In the genomic region with DNA sequence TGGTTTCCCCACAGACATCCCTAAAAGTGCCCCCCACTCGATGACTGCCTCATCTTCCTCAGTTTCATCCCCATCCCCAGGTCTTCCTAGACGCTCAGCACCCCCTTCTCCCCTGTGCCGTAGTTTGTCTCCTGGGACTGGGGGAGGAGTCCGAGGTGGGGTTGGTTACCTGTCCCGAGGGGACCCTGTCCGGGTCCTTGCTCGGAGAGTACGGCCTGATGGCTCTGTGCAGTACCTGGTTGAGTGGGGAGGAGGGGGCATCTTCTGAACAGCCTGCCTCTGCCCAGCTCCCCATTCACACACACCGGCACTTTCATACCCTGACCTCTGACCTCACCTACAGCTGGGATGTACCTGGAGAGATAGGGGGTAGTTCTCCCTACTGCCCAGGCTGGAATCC, we compare ENCODE assay signal across 10 cellular contexts. TPM values are rescaled to one million over a fixed set of nuclear protein-coding genes. Genes with fewer than 3 reads are reported as not detected.
A peak's percentile ranks its signal among the peaks of the same experiment; 100 is the strongest.
DNase-seq lines count a peak whose midpoint lies in the region; ATAC-seq and TF ChIP-seq lines count a peak whose summit lies in the region.
"Had no signal": no experiment of that assay in that cellular context is flagged by ENCODE, and none has a peak within 500 bp of the region (broad histone marks: within the 10 kb centered on the region; RNA-seq: fewer than 3 reads in every experiment).

No MANE protein-coding gene starts in this region.

- peaks cover 57% of the 10 kb centered on the region for H3K4me1 Mint-ChIP-seq in T-helper 2 cell treated with Interferon-gamma antibody and Interleukin-4, amounts not matched to agents 5 μg/mL and 100 μg/mL, for 36 hours (ENCODE audit: low read depth)
- H3K4me1 Mint-ChIP-seq in activated B cell treated with CpG ODN at 0.5 μM for 24 hours: peaks cover 83% of the 10 kb centered on the region

- no peak overlapping the region for H2AFZ ChIP-seq in smooth muscle cell (ENCODE audit: low read depth)

- peaks cover 44% of the 10 kb centered on the region for H3K79me2 ChIP-seq in smooth muscle cell (ENCODE audit: low read depth)

- no peaks in the 10 kb centered on the region for H3K9me3 Mint-ChIP-seq in T-helper 2 cell treated with Interferon-gamma antibody and Interleukin-4, amounts not matched to agents 5 μg/mL and 100 μg/mL, for 36 hours
- H3K9me3 Mint-ChIP-seq in activated B cell treated with CpG ODN at 0.5 μM for 24 hours: no peaks in the 10 kb centered on the region

- peaks cover 34% of the 10 kb centered on the region for H3K36me3 Mint-ChIP-seq in T-helper 2 cell treated with Interferon-gamma antibody and Interleukin-4, amounts not matched to agents 5 μg/mL and 100 μg/mL, for 36 hours (ENCODE audit: low read depth)
- H3K36me3 Mint-ChIP-seq in activated B cell treated with CpG ODN at 0.5 μM for 24 hours (ENCODE audit: low read depth): peaks cover 47% of the 10 kb centered on the region

- peak overlapping the region; percentile 46 for H3K27ac Mint-ChIP-seq in T-helper 2 cell treated with Interferon-gamma antibody and Interleukin-4, amounts not matched to agents 5 μg/mL and 100 μg/mL, for 36 hours
- peak overlapping the region; percentile 96 for H3K27ac Mint-ChIP-seq in activated B cell treated with CpG ODN at 0.5 μM for 24 hours

- no peaks in the 10 kb centered on the region for H3K36me3 ChIP-seq in smooth muscle cell (ENCODE audit: low read depth)

- no peak for ATAC-seq in activated B cell treated with CpG ODN at 0.5 μM for 24 hours (ENCODE audit: low read depth)
- ATAC-seq in HG03045 (IDR thresholded peaks at IDR 0.05; ENCODE audit: unreplicated experiment): no peak

- H3K4me2 ChIP-seq in smooth muscle cell: peak overlapping the region; percentile 98

- peak overlapping the region; percentile 99 for H3K27ac ChIP-seq in smooth muscle cell (ENCODE audit: low read depth)

- H3K27me3 ChIP-seq in smooth muscle cell (ENCODE audit: low read depth): no peaks in the 10 kb centered on the region

- no peaks in the 10 kb centered on the region for H3K27me3 Mint-ChIP-seq in T-helper 2 cell treated with Interferon-gamma antibody and Interleukin-4, amounts not matched to agents 5 μg/mL and 100 μg/mL, for 36 hours (ENCODE audit: low read depth)
- no peaks in the 10 kb centered on the region for H3K27me3 Mint-ChIP-seq in activated B cell treated with CpG ODN at 0.5 μM for 24 hours

- TF ChIP-seq CTCF in activated B cell treated with CpG ODN at 0.5 μM for 24 hours (IDR thresholded peaks at IDR 0.05) (no peak), fibroblast of villous mesenchyme (IDR thresholded peaks at IDR 0.05; ENCODE audit: insufficient read depth, low read depth, low read length) (no peak), smooth muscle cell (IDR thresholded peaks at IDR 0.05; ENCODE audit: borderline replicate concordance, insufficient read depth, poor library complexity, severe bottlenecking) (no peak)

- H3K9me3 ChIP-seq in smooth muscle cell (replicated peaks; ENCODE audit: low read depth): no peaks in the 10 kb centered on the region

- peaks cover 34% of the 10 kb centered on the region for H3K4me1 ChIP-seq in smooth muscle cell (ENCODE audit: low read depth)

- no peak for DNase-seq in T-helper 2 cell treated with Interferon-gamma antibody and Interleukin-4, amounts not matched to agents 5 μg/mL and 100 μg/mL, for 36 hours (ENCODE audit: low spot score)
- no peak for DNase-seq in T-helper 2 cell
- DNase-seq in activated B cell treated with CpG ODN at 0.5 μM for 24 hours: no peak
- DNase-seq in fibroblast of villous mesenchyme (ENCODE audit: low read depth): no peak
- no peak for DNase-seq in smooth muscle cell (lab: John Stamatoyannopoulos, UW; ENCODE audit: unreplicated experiment)
- DNase-seq in NCI-H510A (lab: John Stamatoyannopoulos, UW): no peak
- DNase-seq in cortex of kidney (lab: John Stamatoyannopoulos, UW): no peak
- DNase-seq: activated CD4-positive, alpha-beta T cell treated with anti-CD3 and anti-CD28 coated beads, Interleukin-2, amount 50 U/mL, for 4 hours; NK-92 treated with Interleukin-12 subunit alpha and Interleukin-12 subunit beta, amount 100 ng/mL, for 24 hours had no signal

- peak overlapping the region; percentile 93 for H3K4me3 ChIP-seq in fibroblast of villous mesenchyme (ENCODE audit: low read depth, low read length)
- H3K4me3 ChIP-seq in smooth muscle cell: peak overlapping the region; percentile 65

- POLR2A ChIA-PET in activated B cell treated with CpG ODN at 0.5 μM for 24 hours (lab: Charles Lee): interaction anchor here (0.5 to 5.9 kb wide), 7 partner anchors 10 to 1560 kb away, joined by 3 to 31 read pairs (median 4); partner anchors contain the start of genes ITPR3, TAPBP and WDR46

- H4K20me1 ChIP-seq in smooth muscle cell (ENCODE audit: low read depth): peaks cover 14% of the 10 kb centered on the region

- H3K4me3 Mint-ChIP-seq in T-helper 2 cell treated with Interferon-gamma antibody and Interleukin-4, amounts not matched to agents 5 μg/mL and 100 μg/mL, for 36 hours: peak overlapping the region; percentile 94
- peak overlapping the region; percentile 91 for H3K4me3 Mint-ChIP-seq in activated B cell treated with CpG ODN at 0.5 μM for 24 hours

- WGBS in smooth muscle cell (ENCODE audit: low lambda C conversion rate): 91% methylated on average over 9 of the region's 9 CpGs

- H3F3A ChIP-seq in smooth muscle cell (ENCODE audit: low read depth): peaks cover 7% of the 10 kb centered on the region

- CTCF ChIA-PET in activated B cell treated with CpG ODN at 0.5 μM for 24 hours (lab: Charles Lee): no interaction called here

- intact Hi-C loops in activated B cell treated with CpG ODN at 0.5 μM for 24 hours (cut with micrococcal nuclease): loop anchor here (5.0 to 10.0 kb wide), 2 partner anchors 411 to 574 kb away; partner anchors contain the start of genes HLA-DOA and PSMB8

- H3K9ac ChIP-seq in smooth muscle cell (ENCODE audit: low read depth): no peak overlapping the region

RNA-seq across cellular contexts. Expression of gene CUTA, which starts 2.1 kb away (rescaled TPM):
- total RNA-seq in activated B cell treated with CpG ODN at 0.5 μM for 24 hours (111 and 120 TPM in 2 replicates), fibroblast of villous mesenchyme (155 and 201 TPM in 2 replicates), smooth muscle cell (126 and 173 TPM in 2 replicates)
- polyA plus RNA-seq in smooth muscle cell: 289 and 298 TPM in 2 replicates

RNA-seq across cellular contexts. Expression of gene SYNGAP1, which starts 4.0 kb away (rescaled TPM):
- total RNA-seq in activated B cell treated with CpG ODN at 0.5 μM for 24 hours (19.5 and 25.4 TPM in 2 replicates), fibroblast of villous mesenchyme (6.4 and 7.8 TPM in 2 replicates), smooth muscle cell (8.6 and 10.4 TPM in 2 replicates)
- 1.9 and 7.9 TPM in 2 replicates for polyA plus RNA-seq in smooth muscle cell

RNA-seq across cellular contexts. Expression of gene PHF1, which starts 5.0 kb away (rescaled TPM):
- 76.0 and 83.4 TPM in 2 replicates for total RNA-seq in activated B cell treated with CpG ODN at 0.5 μM for 24 hours
- total RNA-seq in fibroblast of villous mesenchyme: 21.6 and 30.2 TPM in 2 replicates
- total RNA-seq in smooth muscle cell: 30.0 and 39.3 TPM in 2 replicates
- 36.9 and 52.2 TPM in 2 replicates for polyA plus RNA-seq in smooth muscle cell

RNA-seq across cellular contexts. Expression of gene KIFC1, which starts 24.2 kb away (rescaled TPM):
- total RNA-seq in activated B cell treated with CpG ODN at 0.5 μM for 24 hours: 1.9 and 2.2 TPM in 2 replicates
- total RNA-seq in fibroblast of villous mesenchyme: 20.0 and 34.5 TPM in 2 replicates
- total RNA-seq in smooth muscle cell: 12.0 and 21.5 TPM in 2 replicates
- polyA plus RNA-seq in smooth muscle cell: 2.9 and 8.8 TPM in 2 replicates

RNA-seq across cellular contexts. Expression of gene ZBTB9, which starts 38.5 kb away (rescaled TPM):
- total RNA-seq in activated B cell treated with CpG ODN at 0.5 μM for 24 hours (10.7 and 12.5 TPM in 2 replicates), fibroblast of villous mesenchyme (4.7 and 5.2 TPM in 2 replicates), smooth muscle cell (7.5 and 11.6 TPM in 2 replicates)
- 6.2 and 10.9 TPM in 2 replicates for polyA plus RNA-seq in smooth muscle cell
